ENCODE assay signal across 15 cellular contexts in the genomic region with DNA sequence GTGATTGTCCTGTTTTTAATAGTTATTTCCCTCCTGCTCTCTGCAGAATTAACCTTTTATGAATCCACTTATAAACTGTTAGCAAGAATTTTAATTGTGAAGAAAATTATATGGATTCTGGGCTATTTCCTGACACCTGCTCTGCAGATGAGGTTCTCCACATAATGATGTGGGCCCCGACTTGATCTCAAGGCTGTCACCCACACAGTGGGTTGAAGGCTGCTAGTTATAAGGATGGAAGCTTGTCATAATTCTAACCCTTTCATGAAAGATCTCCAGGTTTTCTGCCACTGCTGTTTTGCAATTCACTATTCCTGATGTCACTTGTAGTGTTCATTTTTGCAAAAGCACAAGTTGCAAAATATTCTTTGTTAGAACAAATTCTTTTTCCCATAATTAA.
"Had no signal": no experiment of that assay in that cellular context is flagged by ENCODE, and none has a peak within 500 bp of the region (broad histone marks: within the 10 kb centered on the region; RNA-seq: fewer than 3 reads in every experiment).

No MANE protein-coding gene starts in this region.

- H3K27ac ChIP-seq: coronary artery, gastrocnemius medialis, heart right ventricle, left lung, lower lobe of right lung, ovary, thoracic aorta had no signal

- DNase-seq: effector memory CD4-positive, alpha-beta T cell; gastrocnemius medialis; heart right ventricle; kidney glomerular epithelial cell; left lung; lower lobe of right lung; natural killer cell; ovary; right cardiac atrium; small intestine; stimulated activated CD4-positive, alpha-beta T cell treated with anti-CD3 and anti-CD28 coated beads, Interleukin-12 subunit alpha, Interleukin-12 subunit beta, amount 100 ng/mL, for 4 hours; stimulated activated CD4-positive, alpha-beta T cell treated with anti-CD3 and anti-CD28 coated beads, Interleukin-2, amount 100 ng/mL, for 48 hours; stimulated activated naive CD8-positive, alpha-beta T cell treated with anti-CD3 and anti-CD28 coated beads, Interleukin-15, Interleukin-2, amounts not matched to agents 100 U/mL and 50 U/mL, for 24 hours had no signal
